9 cellular contexts compared by ENCODE assay signal in genomic region chr22:20524004-20524481, GRCh38. TPM values are rescaled to one million over a fixed set of nuclear protein-coding genes. Genes with fewer than 3 reads are reported as not detected.
DNase-seq lines count a peak whose midpoint lies in the region; ATAC-seq and TF ChIP-seq lines count a peak whose summit lies in the region.
"Had no signal": no experiment of that assay in that cellular context is flagged by ENCODE, and none has a peak within 500 bp of the region (broad histone marks: within the 10 kb centered on the region; RNA-seq: fewer than 3 reads in every experiment).

No MANE protein-coding gene starts in this region.

- ATAC-seq in SK-N-SH treated with all-trans-retinoic acid at 6 μM for 48 hours (no peak), Panc1 (no peak), GM18873 (IDR thresholded peaks at IDR 0.05; ENCODE audit: low FRiP score, unreplicated experiment) (no peak)
- ATAC-seq in stimulated activated memory B cell treated with anti-CD40 and anti-IgM and Interleukin-4, amounts not matched to agents 10 μg/mL and 1 μg/mL and 100 μg/mL, for 72 hours, result peak; percentile 56

- DNase-seq in SK-N-SH, result peak; percentile 49
- DNase-seq in Panc1 (ENCODE audit: low read depth, low spot score), result no peak
- no peak for DNase-seq in endodermal cell
- no peak for DNase-seq in SJCRH30
- no peak for DNase-seq in WERI-Rb-1
- DNase-seq: heart right ventricle had no signal

- H3K9me3 Mint-ChIP-seq in endodermal cell, result peaks cover 9% of the 10 kb centered on the region
- H3K9me3 Mint-ChIP-seq in stimulated activated memory B cell treated with anti-CD40 and anti-IgM and Interleukin-4, amounts not matched to agents 10 μg/mL and 1 μg/mL and 100 μg/mL, for 72 hours, result no peaks in the 10 kb centered on the region

- 5% methylated on average over 1 of the region's 1 CpG for WGBS in SK-N-SH (ENCODE audit: low lambda C conversion rate)
- 92 to 100% methylated on average over 1 of the region's 1 CpG for WGBS in endodermal cell (ENCODE audit: insufficient coverage in 1 of 2, insufficient read length in 1 of 2), 2 experiments

- POLR2A ChIA-PET in SK-N-SH (lab: Yijun Ruan, JAX), result no interaction called here
- POLR2A ChIA-PET in Panc1 (lab: Charles Lee), result no interaction called here

- in situ Hi-C loops in Panc1 (cut with HindIII; ENCODE audit: low pct_unique_long_range_greater_than_20kb, low sequenced_read_pairs), result no loop called here

- H3K4me1 ChIP-seq in SK-N-SH (ENCODE audit: control insufficient read depth in 1 of 2, insufficient read depth in 2 of 2, low read depth in 1 of 2, low read length in 1 of 2) (peaks cover 27 to 54% of the 10 kb centered on the region in 2 experiments), Panc1 (ENCODE audit: control insufficient read depth, insufficient read depth, low read length) (peaks cover 15% of the 10 kb centered on the region), endodermal cell (ENCODE audit: control insufficient read depth, insufficient read depth, low read length) (no peaks in the 10 kb centered on the region), SJCRH30 (no peaks in the 10 kb centered on the region)

- no TSS peak for BruUV-seq in Panc1 (replicated peaks; lab: Mats Ljungman, UMichigan)

- no peak for TF ChIP-seq CTCF in SK-N-SH (IDR thresholded peaks at IDR 0.05)
- no peak for TF ChIP-seq CTCF in Panc1 (IDR thresholded peaks at IDR 0.05)
- no peak for TF ChIP-seq CTCF in endodermal cell (conservative IDR thresholded peaks at IDR 0.05)
- no peak for TF ChIP-seq CTCF in WERI-Rb-1 (IDR thresholded peaks at IDR 0.05; ENCODE audit: low read depth, low read length)

- H3K4me2 ChIP-seq in SK-N-SH, result peak overlapping the region; percentile 43; the same call in 1 of the 2 replicates

- no peak for TF ChIP-seq RAD21 in SK-N-SH (IDR thresholded peaks at IDR 0.05; ENCODE audit: low read length)

- no peaks in the 10 kb centered on the region for H3K27me3 Mint-ChIP-seq in endodermal cell (ENCODE audit: insufficient read depth)
- no peaks in the 10 kb centered on the region for H3K27me3 Mint-ChIP-seq in stimulated activated memory B cell treated with anti-CD40 and anti-IgM and Interleukin-4, amounts not matched to agents 10 μg/mL and 1 μg/mL and 100 μg/mL, for 72 hours

- peaks cover 67% of the 10 kb centered on the region for H4K20me1 ChIP-seq in SK-N-SH (ENCODE audit: insufficient read depth)

- peaks cover 31% of the 10 kb centered on the region for H3K36me3 Mint-ChIP-seq in endodermal cell (ENCODE audit: low read depth)
- peaks cover 50% of the 10 kb centered on the region for H3K36me3 Mint-ChIP-seq in stimulated activated memory B cell treated with anti-CD40 and anti-IgM and Interleukin-4, amounts not matched to agents 10 μg/mL and 1 μg/mL and 100 μg/mL, for 72 hours

- peak overlapping the region; percentile 75 to 95 for H3K27ac ChIP-seq in SK-N-SH (ENCODE audit: low read depth in 2 of 2, low read length in 1 of 2)
- H3K27ac ChIP-seq in Panc1 (ENCODE audit: low read length), result peak overlapping the region; percentile 51; the same call in 1 of the 2 replicates
- H3K27ac ChIP-seq in endodermal cell (ENCODE audit: low read depth, low read length), result no peak overlapping the region
- no peak overlapping the region for H3K27ac ChIP-seq in SJCRH30
- H3K27ac ChIP-seq in WERI-Rb-1, result no peak overlapping the region

- H3K4me3 Mint-ChIP-seq in endodermal cell, result no peak overlapping the region
- no peak overlapping the region for H3K4me3 Mint-ChIP-seq in stimulated activated memory B cell treated with anti-CD40 and anti-IgM and Interleukin-4, amounts not matched to agents 10 μg/mL and 1 μg/mL and 100 μg/mL, for 72 hours

- H3K4me3 ChIP-seq in SK-N-SH (ENCODE audit: low read depth in 2 of 2, low read length in 1 of 2) (no peak overlapping the region; a peak in 1 of 4 replicates), Panc1 (ENCODE audit: low read depth in 2 of 2, low read length in 2 of 2) (no peak overlapping the region), endodermal cell (ENCODE audit: low read length) (no peak overlapping the region), SJCRH30 (no peak overlapping the region), WERI-Rb-1 (ENCODE audit: low read depth, low read length) (no peak overlapping the region)
- H3K4me3 ChIP-seq: heart right ventricle had no signal

- no peak for TF ChIP-seq EP300 in SK-N-SH (IDR thresholded peaks at IDR 0.05; ENCODE audit: borderline replicate concordance in 1 of 2, low read depth in 1 of 2, low read length in 1 of 2)

- CTCF ChIA-PET in SK-N-SH (lab: Yijun Ruan, JAX), result interaction anchor here (1.2 to 1.6 kb wide), 3 partner anchors 10 to 40 kb away, joined by 3 to 6 read pairs (median 4); no protein-coding TSS in a partner anchor
- CTCF ChIA-PET in Panc1 (lab: Charles Lee), result no interaction called here

- H3F3A ChIP-seq in SK-N-SH (replicated peaks; ENCODE audit: insufficient read depth), result peaks cover 60% of the 10 kb centered on the region

- H3K36me3 ChIP-seq in SK-N-SH (replicated peaks in 1 of 2; ENCODE audit: control insufficient read depth in 1 of 2, insufficient read depth in 2 of 2, low read length in 1 of 2) (peaks cover 20 to 33% of the 10 kb centered on the region in 2 experiments), Panc1 (ENCODE audit: control insufficient read depth, insufficient read depth, low read length) (no peaks in the 10 kb centered on the region), endodermal cell (ENCODE audit: control insufficient read depth, insufficient read depth, low read length) (peaks cover 56% of the 10 kb centered on the region), SJCRH30 (peaks cover 30% of the 10 kb centered on the region), WERI-Rb-1 (peaks cover 37% of the 10 kb centered on the region)

- peaks cover 7% of the 10 kb centered on the region for H3K4me1 Mint-ChIP-seq in endodermal cell
- H3K4me1 Mint-ChIP-seq in stimulated activated memory B cell treated with anti-CD40 and anti-IgM and Interleukin-4, amounts not matched to agents 10 μg/mL and 1 μg/mL and 100 μg/mL, for 72 hours, result peaks cover 67% of the 10 kb centered on the region

- no peak overlapping the region for H3K9ac ChIP-seq in SK-N-SH
- no peak overlapping the region for H3K9ac ChIP-seq in endodermal cell (ENCODE audit: extremely low read depth, low read length, poor library complexity, severe bottlenecking)

- no peak overlapping the region for H2AFZ ChIP-seq in SK-N-SH (ENCODE audit: low read depth)

- H3K9me2 ChIP-seq in SK-N-SH, result no peaks in the 10 kb centered on the region

- H3K27me3 ChIP-seq in SK-N-SH (ENCODE audit: insufficient read depth), result no peaks in the 10 kb centered on the region
- H3K27me3 ChIP-seq in Panc1 (ENCODE audit: control insufficient read depth, insufficient read depth, low read length), result no peaks in the 10 kb centered on the region
- no peaks in the 10 kb centered on the region for H3K27me3 ChIP-seq in endodermal cell (ENCODE audit: control insufficient read depth, insufficient read depth, low read length, poor library complexity, severe bottlenecking)
- H3K27me3 ChIP-seq in SJCRH30, result no peaks in the 10 kb centered on the region
- no peaks in the 10 kb centered on the region for H3K27me3 ChIP-seq in WERI-Rb-1 (ENCODE audit: insufficient read depth, low read depth, severe bottlenecking)
- H3K27me3 ChIP-seq: heart right ventricle had no signal

- H3K9me3 ChIP-seq in SK-N-SH, result no peaks in the 10 kb centered on the region
- H3K9me3 ChIP-seq in Panc1 (ENCODE audit: control insufficient read depth, insufficient read depth, low read depth, low read length), result no peaks in the 10 kb centered on the region
- H3K9me3 ChIP-seq in endodermal cell (ENCODE audit: control insufficient read depth, low read length), result peaks cover 11% of the 10 kb centered on the region
- H3K9me3 ChIP-seq in SJCRH30 (replicated peaks), result no peaks in the 10 kb centered on the region
- H3K9me3 ChIP-seq in WERI-Rb-1 (ENCODE audit: severe bottlenecking), result no peaks in the 10 kb centered on the region
- H3K9me3 ChIP-seq: heart right ventricle had no signal

- peaks cover 93% of the 10 kb centered on the region for H3K79me2 ChIP-seq in SK-N-SH (ENCODE audit: insufficient read depth)

- H3K27ac Mint-ChIP-seq in endodermal cell, result peak overlapping the region; percentile 74
- H3K27ac Mint-ChIP-seq in stimulated activated memory B cell treated with anti-CD40 and anti-IgM and Interleukin-4, amounts not matched to agents 10 μg/mL and 1 μg/mL and 100 μg/mL, for 72 hours, result peak overlapping the region; percentile 62

- intact Hi-C loops in Panc1 (cut with micrococcal nuclease; ENCODE audit: unreplicated experiment), result no loop called here

TF ChIP-seq in SK-N-SH, 30 proteins besides CTCF, POLR2A, EP300 and RAD21 (continues in another document):
- TF ChIP-seq FOSL2 (IDR thresholded peaks at IDR 0.05; ENCODE audit: borderline replicate concordance, low read depth), result no peak
- TF ChIP-seq MEF2A (IDR thresholded peaks at IDR 0.05; ENCODE audit: borderline replicate concordance, low read depth), result no peak
- TF ChIP-seq RCOR1 (IDR thresholded peaks at IDR 0.05; ENCODE audit: low read length), result peak; percentile 58
- TF ChIP-seq MXI1 (IDR thresholded peaks at IDR 0.05; ENCODE audit: low read depth, low read length), result no peak
- TF ChIP-seq RXRA (IDR thresholded peaks at IDR 0.05; ENCODE audit: borderline replicate concordance, low read depth), result no peak
- TF ChIP-seq FOXJ3 (CRISPR knock-in tag; IDR thresholded peaks at IDR 0.05), result no peak

TF ChIP-seq in SK-N-SH treated with all-trans-retinoic acid at 6 μM for 48 hours, 23 proteins besides CTCF, POLR2A, EP300 and RAD21 (continues in another document):
- TF ChIP-seq ARNTL (CRISPR knock-in tag; IDR thresholded peaks at IDR 0.05; ENCODE audit: borderline replicate concordance, low read depth), result no peak
- TF ChIP-seq BACH2 (CRISPR knock-in tag; IDR thresholded peaks at IDR 0.05; ENCODE audit: borderline replicate concordance), result no peak
- no peak for TF ChIP-seq ZFP3 (CRISPR knock-in tag; IDR thresholded peaks at IDR 0.05)

RNA-seq across cellular contexts. Expression of gene MED15, which starts 16.6 kb away (rescaled TPM):
- polyA plus RNA-seq in SK-N-SH (2012; rRNA removed), result 36.0 and 45.1 TPM in 2 replicates
- polyA plus RNA-seq in SK-N-SH (2012; cell fraction: cytosol; rRNA removed), result 20.6 and 30.1 TPM in 2 replicates
- polyA plus RNA-seq in SK-N-SH (2012; cell fraction: nucleus; rRNA removed), result 186 and 205 TPM in 2 replicates
- total RNA-seq in Panc1 (2021; ENCODE audit: unreplicated experiment) (59.3 TPM), endodermal cell (10 to 100 TPM; 61.4 to 62.7 TPM)
- polyA plus RNA-seq in Panc1 (2012; ENCODE audit: insufficient read length), result 47.7 TPM
- polyA plus RNA-seq in endodermal cell (2013, experiment 1 of 2), result 49.1 TPM
- polyA plus RNA-seq in endodermal cell (2013, experiment 2 of 2), result 45.9 TPM
- 14.7 and 15.2 TPM in 2 replicates for total RNA-seq in SJCRH30 (2014; rRNA removed; shearing (Covaris generic))

RNA-seq across cellular contexts. Expression of gene KLHL22, which starts 28.4 kb away (rescaled TPM):
- 26.5 and 29.8 TPM in 2 replicates for polyA plus RNA-seq in SK-N-SH (2012; rRNA removed)
- 9.3 and 17.3 TPM in 2 replicates for polyA plus RNA-seq in SK-N-SH (2012; cell fraction: cytosol; rRNA removed)
- polyA plus RNA-seq in SK-N-SH (2012; cell fraction: nucleus; rRNA removed), result 56.9 and 66.8 TPM in 2 replicates
- total RNA-seq in Panc1 (2021; ENCODE audit: unreplicated experiment) (14.5 TPM), endodermal cell (10 to 100 TPM; 26.5 to 32.8 TPM)
- 16.9 TPM for polyA plus RNA-seq in Panc1 (2012; ENCODE audit: insufficient read length)
- polyA plus RNA-seq in endodermal cell (2013, experiment 1 of 2), result 23.7 TPM
- 23.3 TPM for polyA plus RNA-seq in endodermal cell (2013, experiment 2 of 2)
- total RNA-seq in SJCRH30 (2014; rRNA removed; shearing (Covaris generic)), result 12.2 and 12.7 TPM in 2 replicates

Comparison
In these comparisons a context has a peak if more than half of its experiments do, and no peak if none do; other contexts are left out.
1. H3K27ac ChIP-seq: peak in SK-N-SH (2 of 2) and Panc1 (single experiment); none in endodermal cell (single experiment), SJCRH30 (single experiment) and WERI-Rb-1 (single experiment).